Comparison of ENCODE assay signal across 6 cellular contexts in genomic region chr1:1434131-1434811, GRCh38. TPM values are rescaled to one million over a fixed set of nuclear protein-coding genes. Genes with fewer than 3 reads are reported as not detected.
DNase-seq lines count a peak whose midpoint lies in the region; ATAC-seq and TF ChIP-seq lines count a peak whose summit lies in the region.

No MANE protein-coding gene starts in this region.

- TF ChIP-seq POLR2A in gastroesophageal sphincter (IDR thresholded peaks at IDR 0.05), result peak in 1 of 2 donors; percentile 8

- H3K9me3 ChIP-seq in gastroesophageal sphincter, result no peaks in the 10 kb centered on the region

- peaks cover 0 to 10% of the 10 kb centered on the region in 2 donors for H3K36me3 ChIP-seq in gastroesophageal sphincter

- no peaks in the 10 kb centered on the region for H3K27me3 ChIP-seq in gastroesophageal sphincter

- TF ChIP-seq CTCF in gastroesophageal sphincter (IDR thresholded peaks at IDR 0.05) (peak in 2 of 4 experiments; percentile 19 to 32), omental fat pad (IDR thresholded peaks at IDR 0.05) (no peak)

- peak; percentile 26 for ATAC-seq in gastroesophageal sphincter
- no peak for ATAC-seq in GM18907 (IDR thresholded peaks at IDR 0.05; ENCODE audit: unreplicated experiment)
- no peak for ATAC-seq in omental fat pad (ENCODE audit: low FRiP score)

- H3K4me3 ChIP-seq in gastroesophageal sphincter (peak overlapping the region; percentile 1 to 71), skin epidermis (peak overlapping the region in 3 of 7 experiments; percentile 2 to 59 (median 37))

- H3K27ac ChIP-seq in gastroesophageal sphincter (peak overlapping the region; percentile 79 to 97 (median 94)), skin epidermis (peak overlapping the region; percentile 66 to 95 (median 87))

- DNase-seq in NCI-H2196 treated with DMSO at 0.1 percent for 48 hours (lab: John Stamatoyannopoulos, UW; ENCODE audit: unreplicated experiment) (peak; percentile 45), T1000 (lab: John Stamatoyannopoulos, UW) (no peak), omental fat pad (ENCODE audit: low spot score) (no peak)

- H3K4me1 ChIP-seq in gastroesophageal sphincter, result peaks cover 0 to 99% (median 79%) of the 10 kb centered on the region in 3 donors

- no peak for TF ChIP-seq EP300 in gastroesophageal sphincter (IDR thresholded peaks at IDR 0.05)

- 0% methylated on average over 2 of the region's 32 CpGs; no CpG with 5 or more reads in 1 of the 2 donors for WGBS in gastroesophageal sphincter (ENCODE audit: low coverage in 1 of 2), 2 donors

RNA-seq across cellular contexts. Expression of gene VWA1, which starts 1.2 kb away (rescaled TPM):
- total RNA-seq in gastroesophageal sphincter (100 to 1,000 TPM in 2 of 4 donors, 10 to 100 TPM in 2; 59.8 to 137 (median 96.4) TPM), omental fat pad (10 to 100 TPM in 3 of 4 donors, 1 to 10 TPM in 1; 6.8 to 21.1 (median 13.8) TPM)

RNA-seq across cellular contexts. Expression of gene ANKRD65, which starts 13.2 kb away (rescaled TPM):
- 10 to 100 TPM in 2 of 4 donors, 1 to 10 TPM in 2; 8.7 to 16.9 (median 10.3) TPM for total RNA-seq in gastroesophageal sphincter
- 1 to 10 TPM; 2.6 to 7.3 (median 3.8) TPM for total RNA-seq in omental fat pad

RNA-seq across cellular contexts. Expression of gene ATAD3C, which starts 15.2 kb away (rescaled TPM):
- total RNA-seq in gastroesophageal sphincter (1 to 10 TPM in 1 of 4 donors, under 1 TPM in 2, not detected in 1; 0.47 to 1.1 (median 0.94) TPM), omental fat pad (1 to 10 TPM in 2 of 4 donors, under 1 TPM in 1, not detected in 1; 0.69 to 3.5 (median 2.4) TPM)

RNA-seq across cellular contexts. Expression of gene MRPL20, which starts 27.2 kb away (rescaled TPM):
- total RNA-seq in gastroesophageal sphincter (100 to 1,000 TPM; 121 to 215 (median 159) TPM), omental fat pad (100 to 1,000 TPM; 106 to 170 (median 136) TPM)

RNA-seq across cellular contexts. Expression of gene CCNL2, which starts 35.1 kb away (rescaled TPM):
- total RNA-seq in gastroesophageal sphincter, result 100 to 1,000 TPM in 2 of 4 donors, 10 to 100 TPM in 2; 31.6 to 248 (median 127) TPM
- total RNA-seq in omental fat pad, result 100 to 1,000 TPM; 142 to 273 (median 204) TPM
